Comparison of ENCODE assay signal across 1 cellular context in genomic region chr14:74501691-74502090, GRCh38.
TF ChIP-seq lines count a peak whose summit lies in the region.

No MANE protein-coding gene starts in this region.

TF ChIP-seq in GM23338, 12 proteins besides CTCF, POLR2A, EP300 and RAD21:
- TF ChIP-seq, protein P1, sequence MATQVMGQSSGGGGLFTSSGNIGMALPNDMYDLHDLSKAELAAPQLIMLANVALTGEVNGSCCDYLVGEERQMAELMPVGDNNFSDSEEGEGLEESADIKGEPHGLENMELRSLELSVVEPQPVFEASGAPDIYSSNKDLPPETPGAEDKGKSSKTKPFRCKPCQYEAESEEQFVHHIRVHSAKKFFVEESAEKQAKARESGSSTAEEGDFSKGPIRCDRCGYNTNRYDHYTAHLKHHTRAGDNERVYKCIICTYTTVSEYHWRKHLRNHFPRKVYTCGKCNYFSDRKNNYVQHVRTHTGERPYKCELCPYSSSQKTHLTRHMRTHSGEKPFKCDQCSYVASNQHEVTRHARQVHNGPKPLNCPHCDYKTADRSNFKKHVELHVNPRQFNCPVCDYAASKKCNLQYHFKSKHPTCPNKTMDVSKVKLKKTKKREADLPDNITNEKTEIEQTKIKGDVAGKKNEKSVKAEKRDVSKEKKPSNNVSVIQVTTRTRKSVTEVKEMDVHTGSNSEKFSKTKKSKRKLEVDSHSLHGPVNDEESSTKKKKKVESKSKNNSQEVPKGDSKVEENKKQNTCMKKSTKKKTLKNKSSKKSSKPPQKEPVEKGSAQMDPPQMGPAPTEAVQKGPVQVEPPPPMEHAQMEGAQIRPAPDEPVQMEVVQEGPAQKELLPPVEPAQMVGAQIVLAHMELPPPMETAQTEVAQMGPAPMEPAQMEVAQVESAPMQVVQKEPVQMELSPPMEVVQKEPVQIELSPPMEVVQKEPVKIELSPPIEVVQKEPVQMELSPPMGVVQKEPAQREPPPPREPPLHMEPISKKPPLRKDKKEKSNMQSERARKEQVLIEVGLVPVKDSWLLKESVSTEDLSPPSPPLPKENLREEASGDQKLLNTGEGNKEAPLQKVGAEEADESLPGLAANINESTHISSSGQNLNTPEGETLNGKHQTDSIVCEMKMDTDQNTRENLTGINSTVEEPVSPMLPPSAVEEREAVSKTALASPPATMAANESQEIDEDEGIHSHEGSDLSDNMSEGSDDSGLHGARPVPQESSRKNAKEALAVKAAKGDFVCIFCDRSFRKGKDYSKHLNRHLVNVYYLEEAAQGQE (IDR thresholded peaks at IDR 0.05; ENCODE audit: unreplicated experiment) = no peak
- TF ChIP-seq ZNF114 (CRISPR knock-in tag; IDR thresholded peaks at IDR 0.05) = no peak
- TF ChIP-seq EZH2phosphoT487 (IDR thresholded peaks at IDR 0.05; ENCODE audit: unreplicated experiment) = no peak
- no peak for TF ChIP-seq CREB1 (CRISPR knock-in tag; IDR thresholded peaks at IDR 0.05; ENCODE audit: low read depth)
- TF ChIP-seq POLR2AphosphoS5 (IDR thresholded peaks at IDR 0.05; ENCODE audit: low read depth) = no peak
- TF ChIP-seq ZNF331 (CRISPR knock-in tag; IDR thresholded peaks at IDR 0.05; ENCODE audit: low read depth) = no peak
- TF ChIP-seq JUNB (IDR thresholded peaks at IDR 0.05; ENCODE audit: unreplicated experiment) = no peak
- TF ChIP-seq EZH2 (IDR thresholded peaks at IDR 0.05; ENCODE audit: low read depth, unreplicated experiment) = no peak
- no peak for TF ChIP-seq NANOG (IDR thresholded peaks at IDR 0.05; ENCODE audit: borderline replicate concordance)
TF ChIP-seq in GM23338: peak in this region for 0.
